ENCODE assay signal across 10 cellular contexts in the genomic region with DNA sequence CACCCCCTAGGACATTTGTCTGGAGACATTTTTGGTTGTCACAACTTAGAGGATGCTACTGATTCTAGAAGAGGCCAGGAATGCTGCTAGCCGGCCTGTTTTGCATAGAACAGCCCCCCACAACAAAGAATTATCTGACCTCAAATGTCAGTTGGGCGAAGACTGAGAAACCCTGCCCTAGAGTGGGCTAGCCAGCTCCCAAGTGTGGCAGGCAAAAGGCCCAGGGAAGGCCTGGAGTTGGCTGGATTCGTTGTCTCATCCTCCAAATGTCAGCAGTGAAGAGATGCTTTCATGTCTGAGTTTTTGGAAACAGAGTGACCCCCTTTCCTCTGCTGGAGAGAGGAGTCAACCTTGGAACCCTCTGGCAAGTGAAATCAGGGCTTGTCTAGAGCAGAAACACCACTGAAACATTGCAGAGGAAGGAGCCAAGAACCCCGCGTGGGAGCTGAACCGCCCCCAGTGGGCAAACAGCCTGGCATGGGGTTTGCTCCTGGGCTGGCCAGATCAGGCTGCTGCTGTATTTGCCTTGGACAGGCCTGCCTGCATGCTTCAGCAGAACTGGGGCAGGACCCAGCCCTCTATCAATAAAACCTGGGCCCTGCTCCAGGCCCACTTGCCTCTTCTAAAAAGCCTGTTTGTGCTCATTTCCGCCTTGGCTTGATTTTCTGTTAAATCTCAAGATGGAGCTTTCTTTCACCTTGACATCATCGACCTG. TPM values are rescaled to one million over a fixed set of nuclear protein-coding genes. Genes with fewer than 3 reads are reported as not detected.
DNase-seq lines count a peak whose midpoint lies in the region; TF ChIP-seq lines count a peak whose summit lies in the region.
"Had no signal": no experiment of that assay in that cellular context is flagged by ENCODE, and none has a peak within 500 bp of the region (broad histone marks: within the 10 kb centered on the region; RNA-seq: fewer than 3 reads in every experiment).

No MANE protein-coding gene starts in this region.

- no peak overlapping the region for H4K5ac ChIP-seq in H9 (ENCODE audit: insufficient read length, low read depth, low read length)

- H3K4me1 ChIP-seq in breast epithelium (peaks cover 0 to 11% of the 10 kb centered on the region in 2 donors), mammary epithelial cell (ENCODE audit: insufficient read depth, low read length) (peaks cover 12% of the 10 kb centered on the region), colonic mucosa (peaks cover 4% of the 10 kb centered on the region), urinary bladder (ENCODE audit: insufficient read depth) (no peaks in the 10 kb centered on the region), smooth muscle cell (ENCODE audit: low read depth) (no peaks in the 10 kb centered on the region), H9 (ENCODE audit: insufficient read depth, low read length) (no peaks in the 10 kb centered on the region)

- H3K4me3 Mint-ChIP-seq in nephron (no peak overlapping the region), H9 (no peak overlapping the region)

- H3K36me3 Mint-ChIP-seq in nephron (ENCODE audit: low read depth) (no peaks in the 10 kb centered on the region), H9 (ENCODE audit: insufficient read depth in 1 of 3, low read depth in 3 of 3) (no peaks in the 10 kb centered on the region; a peak in 1 of 7 replicates)

- H3K36me3 ChIP-seq in breast epithelium (no peaks in the 10 kb centered on the region), mammary epithelial cell (ENCODE audit: insufficient read depth, low read length) (no peaks in the 10 kb centered on the region), colonic mucosa (no peaks in the 10 kb centered on the region), urinary bladder (ENCODE audit: insufficient read depth) (no peaks in the 10 kb centered on the region), smooth muscle cell (ENCODE audit: low read depth) (no peaks in the 10 kb centered on the region)
- H3K36me3 ChIP-seq: WERI-Rb-1 had no signal

- H2BK20ac ChIP-seq in H9 (ENCODE audit: low read depth, low read length, poor library complexity, severe bottlenecking), result no peak overlapping the region

- H3K23ac ChIP-seq in H9 (ENCODE audit: insufficient read length, low read depth, low read length), result no peak overlapping the region

- H2AK5ac ChIP-seq in H9 (ENCODE audit: insufficient read length, low read length), result no peak overlapping the region

- no peaks in the 10 kb centered on the region for H3K79me1 ChIP-seq in H9 (ENCODE audit: insufficient read depth, low read depth, low read length, poor library complexity, severe bottlenecking)

- no peak overlapping the region for H2BK12ac ChIP-seq in H9 (ENCODE audit: insufficient read length, low read depth, low read length)

- H3K9me3 Mint-ChIP-seq in nephron (no peaks in the 10 kb centered on the region), H9 (peaks cover 0 to 2% of the 10 kb centered on the region in 2 experiments; a peak in 1 of 5 replicates)

- peak; percentile 64 to 74 for DNase-seq in breast epithelium (ENCODE audit: low spot score in 2 of 2)
- no peak for DNase-seq in mammary epithelial cell
- peak; percentile 82 for DNase-seq in colonic mucosa
- DNase-seq in smooth muscle cell (lab: John Stamatoyannopoulos, UW; ENCODE audit: unreplicated experiment), result no peak
- no peak for DNase-seq in NCI-H748 (lab: John Stamatoyannopoulos, UW; ENCODE audit: unreplicated experiment)
- no peak for DNase-seq in H9
- DNase-seq: WERI-Rb-1 had no signal

- H3F3A ChIP-seq in smooth muscle cell (ENCODE audit: low read depth), result no peaks in the 10 kb centered on the region

- H3K9me3 ChIP-seq in breast epithelium (no peaks in the 10 kb centered on the region), mammary epithelial cell (replicated peaks; ENCODE audit: insufficient read depth, low read length) (no peaks in the 10 kb centered on the region), colonic mucosa (no peaks in the 10 kb centered on the region), smooth muscle cell (replicated peaks; ENCODE audit: low read depth) (no peaks in the 10 kb centered on the region), H9 (ENCODE audit: control insufficient read depth, low read depth, low read length) (no peaks in the 10 kb centered on the region)

- H2BK120ac ChIP-seq in H9 (ENCODE audit: low read depth, low read length, poor library complexity, severe bottlenecking), result no peak overlapping the region

- H3K4me3 ChIP-seq in breast epithelium (no peak overlapping the region), mammary epithelial cell (replicated peaks in 1 of 3; ENCODE audit: insufficient read depth in 1 of 3, low read depth in 2 of 3, low read length in 3 of 3) (no peak overlapping the region), colonic mucosa (no peak overlapping the region), urinary bladder (ENCODE audit: low read depth, low read length) (no peak overlapping the region), smooth muscle cell (no peak overlapping the region)

- H3K27me3 Mint-ChIP-seq in nephron (ENCODE audit: low read depth) (peaks cover 35% of the 10 kb centered on the region), H9 (ENCODE audit: low read depth) (peaks cover 8% of the 10 kb centered on the region)

- H3K14ac ChIP-seq in H9 (ENCODE audit: insufficient read depth, low read length), result no peak overlapping the region

- H3K56ac ChIP-seq in H9 (ENCODE audit: insufficient read length, low read depth, low read length), result no peak overlapping the region

- no peak overlapping the region for H4K8ac ChIP-seq in H9 (replicated peaks; ENCODE audit: insufficient read length, low read depth, low read length)

- intact Hi-C loops in breast epithelium (cut with DNase I; ENCODE audit: low total_unique reads), result no loop called here
- intact Hi-C loops in mammary epithelial cell (cut with micrococcal nuclease), result no loop called here
- intact Hi-C loops in colonic mucosa (cut with DNase I), result no loop called here

- dilution Hi-C loops in mammary epithelial cell (cut with HindIII; ENCODE audit: low sequenced_read_pairs), result no loop called here

- H3T11ph ChIP-seq in H9 (ENCODE audit: low read length), result no peak overlapping the region

- BruUV-seq in mammary epithelial cell (replicated peaks; lab: Mats Ljungman, UMichigan), result no TSS peak

- WGBS in mammary epithelial cell (ENCODE audit: low coverage, missing lambda C conversion rate), result 73% methylated on average over 5 of the region's 8 CpGs
- 45% methylated on average over 8 of the region's 8 CpGs for WGBS in urinary bladder
- WGBS in smooth muscle cell (ENCODE audit: low lambda C conversion rate), result 87% methylated on average over 8 of the region's 8 CpGs
- no CpG with 5 or more reads among the region's 8 CpGs for WGBS in H9 (ENCODE audit: extremely low coverage, insufficient read length, low lambda C conversion rate)

- no peaks in the 10 kb centered on the region for H3K79me2 ChIP-seq in mammary epithelial cell (ENCODE audit: insufficient read depth, low read length)
- no peaks in the 10 kb centered on the region for H3K79me2 ChIP-seq in smooth muscle cell (ENCODE audit: low read depth)
- H3K79me2 ChIP-seq in H9 (ENCODE audit: insufficient read depth, low read length), result no peaks in the 10 kb centered on the region

- H3K4me2 ChIP-seq in mammary epithelial cell (ENCODE audit: insufficient read depth, low read depth, low read length) (no peak overlapping the region), smooth muscle cell (no peak overlapping the region), H9 (ENCODE audit: insufficient read depth, insufficient read length, low read length) (no peak overlapping the region)

- in situ Hi-C loops in mammary epithelial cell (cut with MboI; ENCODE audit: low sequenced_read_pairs in 2 of 2), result no loop called here

- H4K91ac ChIP-seq in H9 (ENCODE audit: insufficient read length, low read depth, low read length), result no peak overlapping the region

- H3K27ac Mint-ChIP-seq in nephron (peak overlapping the region in 2 of 3 experiments; percentile 47 to 84), H9 (0 out of 7 replicates have a peak overlapping the region, but pooled peaks of 1 of the 3 experiments have one; percentile 16)
- H3K27ac Mint-ChIP-seq: progenitor cell of endocrine pancreas had no signal

- no peak overlapping the region for H2BK15ac ChIP-seq in H9 (ENCODE audit: low read depth, low read length)

- H3K4me1 Mint-ChIP-seq in nephron (peaks cover 44% of the 10 kb centered on the region), H9 (peaks cover 8 to 14% of the 10 kb centered on the region in 2 experiments)

- no peak overlapping the region for H3K18ac ChIP-seq in H9 (ENCODE audit: insufficient read length, low read depth, low read length)

- no peaks in the 10 kb centered on the region for H3K23me2 ChIP-seq in H9 (ENCODE audit: insufficient read length, low read depth, low read length, poor library complexity, severe bottlenecking)

- no peak overlapping the region for H3K9ac ChIP-seq in mammary epithelial cell (ENCODE audit: insufficient read depth, low read length)
- peak overlapping the region in 1 of 2 donors; percentile 38 for H3K9ac ChIP-seq in colonic mucosa (ENCODE audit: low read depth in 2 of 2, low read length in 2 of 2)
- no peak overlapping the region for H3K9ac ChIP-seq in smooth muscle cell (ENCODE audit: low read depth)
- no peak overlapping the region for H3K9ac ChIP-seq in H9 (ENCODE audit: extremely low read depth, insufficient read length, low read length)

- H4K20me1 ChIP-seq in mammary epithelial cell (ENCODE audit: insufficient read depth, low read length) (no peaks in the 10 kb centered on the region), smooth muscle cell (ENCODE audit: low read depth) (no peaks in the 10 kb centered on the region), H9 (ENCODE audit: control insufficient read depth, insufficient read depth, insufficient read length) (no peaks in the 10 kb centered on the region)

- no peaks in the 10 kb centered on the region for H3K27me3 ChIP-seq in breast epithelium
- no peaks in the 10 kb centered on the region for H3K27me3 ChIP-seq in mammary epithelial cell (ENCODE audit: insufficient read depth, low read length)
- H3K27me3 ChIP-seq in colonic mucosa, result no peaks in the 10 kb centered on the region
- no peaks in the 10 kb centered on the region for H3K27me3 ChIP-seq in smooth muscle cell (ENCODE audit: low read depth)
- no peaks in the 10 kb centered on the region for H3K27me3 ChIP-seq in H9 (ENCODE audit: insufficient read depth, low read length)

- CTCF ChIA-PET in mammary epithelial cell (lab: Charles Lee; ENCODE audit: low non-redundant PET), result no interaction called here

- TF ChIP-seq CTCF in breast epithelium (IDR thresholded peaks at IDR 0.05) (no peak), mammary epithelial cell (conservative IDR thresholded peaks at IDR 0.05 in 1 of 2, IDR thresholded peaks at IDR 0.05 in 1 of 2; ENCODE audit: extremely low read depth in 1 of 2, insufficient read depth in 1 of 2, low read depth in 1 of 2, low read length in 2 of 2) (no peak), colonic mucosa (IDR thresholded peaks at IDR 0.05) (no peak), nephron (IDR thresholded peaks at IDR 0.05; ENCODE audit: unreplicated experiment in 3 of 3) (no peak), smooth muscle cell (IDR thresholded peaks at IDR 0.05; ENCODE audit: borderline replicate concordance, insufficient read depth, poor library complexity, severe bottlenecking) (no peak), H9 (conservative IDR thresholded peaks at IDR 0.05) (no peak)

- peak overlapping the region; percentile 84 to 87 for H3K27ac ChIP-seq in breast epithelium
- no peak overlapping the region for H3K27ac ChIP-seq in mammary epithelial cell (ENCODE audit: insufficient read depth, low read depth, low read length)
- H3K27ac ChIP-seq in colonic mucosa, result no peak overlapping the region
- peak overlapping the region; percentile 59 for H3K27ac ChIP-seq in urinary bladder (ENCODE audit: low read depth)
- H3K27ac ChIP-seq in smooth muscle cell (ENCODE audit: low read depth), result no peak overlapping the region
- no peak overlapping the region for H3K27ac ChIP-seq in H9 (ENCODE audit: insufficient read length, low read depth, low read length)
- H3K27ac ChIP-seq: WERI-Rb-1 had no signal

- H2AFZ ChIP-seq in mammary epithelial cell (ENCODE audit: low read depth, low read length) (no peak overlapping the region), smooth muscle cell (ENCODE audit: low read depth) (no peak overlapping the region), H9 (ENCODE audit: low read length) (no peak overlapping the region)

- H3K4ac ChIP-seq in H9 (ENCODE audit: low read depth, low read length), result no peak overlapping the region

- no peak overlapping the region for H2BK5ac ChIP-seq in H9 (ENCODE audit: insufficient read length, low read length)

- no peak for TF ChIP-seq POLR2A in breast epithelium (IDR thresholded peaks at IDR 0.05)

RNA-seq across cellular contexts. Expression of a gene that starts 32.9 kb away (rescaled TPM):
- total RNA-seq in breast epithelium (10 to 100 TPM; 11.0 to 17.0 (median 11.1) TPM), mammary epithelial cell (1 to 10 TPM; 3.5 to 6.7 TPM), colonic mucosa (1 to 10 TPM; 4.9 to 5.4 TPM), urinary bladder (8.9 TPM), smooth muscle cell (1.3 and 2.6 TPM in 2 replicates), H9 (2021) (0.50 and 0.81 TPM in 2 replicates)
- polyA plus RNA-seq in mammary epithelial cell (1.8 TPM), urinary bladder (10.7 TPM), smooth muscle cell (1.6 and 3.3 TPM in 2 replicates)
- polyA minus RNA-seq in mammary epithelial cell, result 3.4 TPM

Comparison
In these comparisons a context has a peak if more than half of its experiments do, and no peak if none do; other contexts are left out.
1. DNase-seq: peak in breast epithelium (2 of 2) and colonic mucosa (single experiment); none in mammary epithelial cell (single experiment), smooth muscle cell (single experiment), NCI-H748 (single experiment) and H9 (single experiment).
2. H3K27ac ChIP-seq: peak in breast epithelium (2 of 2) and urinary bladder (single experiment); none in mammary epithelial cell (single experiment), colonic mucosa (single experiment), smooth muscle cell (single experiment) and H9 (single experiment).